ENCODE assay signal across 11 cellular contexts in genomic region chr16:21638573-21638975, GRCh38. TPM values are rescaled to one million over a fixed set of nuclear protein-coding genes. Genes with fewer than 3 reads are reported as not detected.
DNase-seq lines count a peak whose midpoint lies in the region; ATAC-seq, FAIRE-seq and TF ChIP-seq lines count a peak whose summit lies in the region.
"Had no signal": no experiment of that assay in that cellular context is flagged by ENCODE, and none has a peak within 500 bp of the region (broad histone marks: within the 10 kb centered on the region; RNA-seq: fewer than 3 reads in every experiment).

No MANE protein-coding gene starts in this region.

- H3K4me1 ChIP-seq in suprapubic skin = peaks cover 8% of the 10 kb centered on the region

- TF ChIP-seq POLR2A in H54 (IDR thresholded peaks at IDR 0.05; ENCODE audit: low read depth, low read length) (no peak), suprapubic skin (IDR thresholded peaks at IDR 0.05) (no peak)

- no peak overlapping the region for H3K27ac ChIP-seq in suprapubic skin

- H3K27me3 ChIP-seq in suprapubic skin = no peaks in the 10 kb centered on the region

- H3K4me3 ChIP-seq in suprapubic skin = no peak overlapping the region

- TF ChIP-seq CTCF in suprapubic skin (IDR thresholded peaks at IDR 0.05) (no peak), glutamatergic neuron (IDR thresholded peaks at IDR 0.05; ENCODE audit: partially characterized antibody, unreplicated experiment) (no peak)

- no peaks in the 10 kb centered on the region for H3K9me3 ChIP-seq in suprapubic skin

- peaks cover 8% of the 10 kb centered on the region for H3K36me3 Mint-ChIP-seq in activated T-helper 1 cell treated with anti-CD3 and anti-CD28 coated beads, Interleukin-12 subunit alpha, Interleukin-12 subunit beta, Interleukin-2, Interleukin-4 antibody, amounts not matched to agents 30 ng/mL and 10 ng/mL and 1 ng/mL, durations not matched to agents 14 hours and 24 hours and 36 hours (ENCODE audit: low read depth)
- no peaks in the 10 kb centered on the region for H3K36me3 Mint-ChIP-seq in glutamatergic neuron (ENCODE audit: unreplicated experiment)

- 62% methylated on average over 4 of the region's 4 CpGs for WGBS in suprapubic skin

- ATAC-seq in HG03520 (IDR thresholded peaks at IDR 0.05; ENCODE audit: unreplicated experiment) = no peak

- no peaks in the 10 kb centered on the region for H3K27me3 Mint-ChIP-seq in activated T-helper 1 cell treated with anti-CD3 and anti-CD28 coated beads, Interleukin-12 subunit alpha, Interleukin-12 subunit beta, Interleukin-2, Interleukin-4 antibody, amounts not matched to agents 30 ng/mL and 10 ng/mL and 1 ng/mL, durations not matched to agents 14 hours and 24 hours and 36 hours (ENCODE audit: insufficient read depth)
- no peaks in the 10 kb centered on the region for H3K27me3 Mint-ChIP-seq in glutamatergic neuron (ENCODE audit: unreplicated experiment)

- H3K4me3 Mint-ChIP-seq in activated T-helper 1 cell treated with anti-CD3 and anti-CD28 coated beads, Interleukin-12 subunit alpha, Interleukin-12 subunit beta, Interleukin-2, Interleukin-4 antibody, amounts not matched to agents 30 ng/mL and 10 ng/mL and 1 ng/mL, durations not matched to agents 14 hours and 24 hours and 36 hours = no peak overlapping the region
- no peak overlapping the region for H3K4me3 Mint-ChIP-seq in glutamatergic neuron (ENCODE audit: unreplicated experiment)

- H3K36me3 ChIP-seq in suprapubic skin = peaks cover 4% of the 10 kb centered on the region

- no peaks in the 10 kb centered on the region for H3K9me3 Mint-ChIP-seq in activated T-helper 1 cell treated with anti-CD3 and anti-CD28 coated beads, Interleukin-12 subunit alpha, Interleukin-12 subunit beta, Interleukin-2, Interleukin-4 antibody, amounts not matched to agents 30 ng/mL and 10 ng/mL and 1 ng/mL, durations not matched to agents 14 hours and 24 hours and 36 hours
- no peaks in the 10 kb centered on the region for H3K9me3 Mint-ChIP-seq in glutamatergic neuron (ENCODE audit: unreplicated experiment)

- H3K4me1 Mint-ChIP-seq in activated T-helper 1 cell treated with anti-CD3 and anti-CD28 coated beads, Interleukin-12 subunit alpha, Interleukin-12 subunit beta, Interleukin-2, Interleukin-4 antibody, amounts not matched to agents 30 ng/mL and 10 ng/mL and 1 ng/mL, durations not matched to agents 14 hours and 24 hours and 36 hours (ENCODE audit: low read depth) = peaks cover 9% of the 10 kb centered on the region
- H3K4me1 Mint-ChIP-seq in glutamatergic neuron (ENCODE audit: low read depth, unreplicated experiment) = peaks cover 3% of the 10 kb centered on the region

- intact Hi-C loops in activated T-helper 1 cell treated with anti-CD3 and anti-CD28 coated beads, Interleukin-12 subunit alpha, Interleukin-12 subunit beta, Interleukin-2, Interleukin-4 antibody, amounts not matched to agents 30 ng/mL and 10 ng/mL and 1 ng/mL, durations not matched to agents 14 hours and 24 hours and 36 hours (cut with micrococcal nuclease) = no loop called here

- peak overlapping the region; percentile 35 for H3K27ac Mint-ChIP-seq in activated T-helper 1 cell treated with anti-CD3 and anti-CD28 coated beads, Interleukin-12 subunit alpha, Interleukin-12 subunit beta, Interleukin-2, Interleukin-4 antibody, amounts not matched to agents 30 ng/mL and 10 ng/mL and 1 ng/mL, durations not matched to agents 14 hours and 24 hours and 36 hours
- H3K27ac Mint-ChIP-seq in glutamatergic neuron (ENCODE audit: unreplicated experiment) = no peak overlapping the region

- peak; percentile 33 for FAIRE-seq in H54 (lab: Jason Lieb, UNC)

- no peak for TF ChIP-seq EP300 in suprapubic skin (IDR thresholded peaks at IDR 0.05)

- peak; percentile 33 for DNase-seq in AG08395 (ENCODE audit: low spot score)
- DNase-seq in H54 (ENCODE audit: insufficient read length, low spot score) = no peak
- DNase-seq in activated T-helper 1 cell treated with anti-CD3 and anti-CD28 coated beads, Interleukin-12 subunit alpha, Interleukin-12 subunit beta, Interleukin-2, Interleukin-4 antibody, amounts not matched to agents 30 ng/mL and 10 ng/mL and 1 ng/mL, durations not matched to agents 14 hours and 24 hours and 36 hours (ENCODE audit: low spot score) = no peak
- peak; percentile 40 for DNase-seq in foreskin melanocyte
- no peak for DNase-seq in suprapubic skin (ENCODE audit: low spot score in 2 of 2)
- DNase-seq in glutamatergic neuron = no peak
- DNase-seq in NCI-H1930 (lab: John Stamatoyannopoulos, UW) = no peak
- DNase-seq: COR-L47, NCI-H1092, posterior cingulate gyrus had no signal

RNA-seq across cellular contexts. Expression of gene IGSF6, which starts 13.8 kb away (rescaled TPM):
- not detected in 2 replicates for total RNA-seq in activated T-helper 1 cell treated with anti-CD3 and anti-CD28 coated beads, Interleukin-12 subunit alpha, Interleukin-12 subunit beta, Interleukin-2, Interleukin-4 antibody, amounts not matched to agents 30 ng/mL and 10 ng/mL and 1 ng/mL, durations not matched to agents 14 hours and 24 hours and 36 hours
- total RNA-seq in suprapubic skin (1 to 10 TPM; 1.0 to 4.3 (median 1.3) TPM), glutamatergic neuron (ENCODE audit: unreplicated experiment) (not detected)

RNA-seq across cellular contexts. Expression of gene OTOA, which starts 25.2 kb away (rescaled TPM):
- 0.10 TPM in 1 of 2 replicates, not detected in the other for total RNA-seq in activated T-helper 1 cell treated with anti-CD3 and anti-CD28 coated beads, Interleukin-12 subunit alpha, Interleukin-12 subunit beta, Interleukin-2, Interleukin-4 antibody, amounts not matched to agents 30 ng/mL and 10 ng/mL and 1 ng/mL, durations not matched to agents 14 hours and 24 hours and 36 hours
- total RNA-seq in suprapubic skin (under 1 TPM in 1 of 4 donors, not detected in 3; 0.40 TPM), glutamatergic neuron (ENCODE audit: unreplicated experiment) (not detected)

RNA-seq across cellular contexts. Expression of gene METTL9, which starts 39.2 kb away (rescaled TPM):
- 58.8 and 64.9 TPM in 2 replicates for total RNA-seq in activated T-helper 1 cell treated with anti-CD3 and anti-CD28 coated beads, Interleukin-12 subunit alpha, Interleukin-12 subunit beta, Interleukin-2, Interleukin-4 antibody, amounts not matched to agents 30 ng/mL and 10 ng/mL and 1 ng/mL, durations not matched to agents 14 hours and 24 hours and 36 hours
- total RNA-seq in suprapubic skin (100 to 1,000 TPM in 1 of 4 donors, 10 to 100 TPM in 3; 76.3 to 105 (median 85.7) TPM), glutamatergic neuron (ENCODE audit: unreplicated experiment) (108 TPM)

Comparison
In these comparisons a context has a peak if more than half of its experiments do, and no peak if none do; other contexts are left out.
1. DNase-seq: peak in AG08395 (single experiment) and foreskin melanocyte (single experiment); none in H54 (single experiment), activated T-helper 1 cell treated with anti-CD3 and anti-CD28 coated beads, Interleukin-12 subunit alpha, Interleukin-12 subunit beta, Interleukin-2, Interleukin-4 antibody, amounts not matched to agents 30 ng/mL and 10 ng/mL and 1 ng/mL, durations not matched to agents 14 hours and 24 hours and 36 hours (single experiment), suprapubic skin (0 of 2), glutamatergic neuron (single experiment) and NCI-H1930 (0 of 2).